8 cellular contexts compared by ENCODE assay signal in the genomic region with DNA sequence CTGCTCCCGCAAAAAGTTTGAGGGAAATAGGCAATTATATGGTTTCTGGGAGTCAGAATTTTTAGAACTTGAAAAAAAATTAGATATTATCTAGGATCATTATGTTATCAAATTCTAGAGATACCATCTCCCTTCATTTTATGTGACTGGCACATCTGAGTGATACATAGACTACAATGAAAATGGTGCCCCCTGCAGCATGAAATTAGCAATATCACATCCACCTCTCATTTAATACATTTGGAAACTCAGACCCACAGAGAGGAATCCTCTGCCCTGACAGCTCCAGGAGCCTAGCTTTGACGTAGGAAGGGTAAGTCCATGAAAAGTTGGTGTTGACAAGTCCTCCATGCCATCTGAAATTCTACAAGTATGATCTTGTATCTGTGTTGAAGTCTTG.
DNase-seq lines count a peak whose midpoint lies in the region; ATAC-seq, FAIRE-seq and TF ChIP-seq lines count a peak whose summit lies in the region.

No MANE protein-coding gene starts in this region.

- TF ChIP-seq CTCF in kidney epithelial cell (IDR thresholded peaks at IDR 0.05; ENCODE audit: insufficient read depth, low read length, poor library complexity, severe bottlenecking): peak; percentile 42

- H3K36me3 ChIP-seq in SJCRH30 (no peaks in the 10 kb centered on the region), kidney epithelial cell (ENCODE audit: control insufficient read depth, insufficient read depth, low read length) (no peaks in the 10 kb centered on the region)

- no peaks in the 10 kb centered on the region for H3K4me1 ChIP-seq in SJCRH30

- H3K27ac ChIP-seq in SJCRH30: no peak overlapping the region

- DNase-seq in NCI-H1417 (lab: John Stamatoyannopoulos, UW) (peak; percentile 4 to 39 (median 38)), NCI-H1417 treated with DMSO at 0.1 percent for 48 hours (lab: John Stamatoyannopoulos, UW) (no peak), HTR-8/SVneo (ENCODE audit: insufficient read length, low spot score) (peak; percentile 14), SJCRH30 (peak; percentile 16 to 63), kidney epithelial cell (ENCODE audit: low read depth) (no peak), NCI-H1436 treated with DMSO at 0.1 percent for 48 hours (lab: John Stamatoyannopoulos, UW) (no peak)
- no peak for DNase-seq in activated CD8-positive, alpha-beta memory T cell treated with anti-CD3 and anti-CD28 coated beads, Interleukin-2, amount 50 U/mL, for 4 hours

- no peak for ATAC-seq in GM19397 (IDR thresholded peaks at IDR 0.05; ENCODE audit: unreplicated experiment)

- H3K9me3 ChIP-seq in SJCRH30 (replicated peaks): no peaks in the 10 kb centered on the region

- peak; percentile 28 for FAIRE-seq in HTR-8/SVneo (lab: Jason Lieb, UNC)

- H3K27me3 ChIP-seq in SJCRH30 (peaks cover 16% of the 10 kb centered on the region), kidney epithelial cell (ENCODE audit: control insufficient read depth, insufficient read depth, low read length) (no peaks in the 10 kb centered on the region)

- H3K4me3 ChIP-seq in SJCRH30: no peak overlapping the region
- H3K4me3 ChIP-seq in kidney epithelial cell (ENCODE audit: low read depth, low read length): no peak overlapping the region

Comparison
In these comparisons a context has a peak if more than half of its experiments do, and no peak if none do; other contexts are left out.
1. DNase-seq: peak in NCI-H1417 (3 of 3), HTR-8/SVneo (single experiment) and SJCRH30 (2 of 2); none in NCI-H1417 treated with DMSO at 0.1 percent for 48 hours (single experiment), kidney epithelial cell (single experiment), activated CD8-positive, alpha-beta memory T cell treated with anti-CD3 and anti-CD28 coated beads, Interleukin-2, amount 50 U/mL, for 4 hours (single experiment) and NCI-H1436 treated with DMSO at 0.1 percent for 48 hours (single experiment).